Comparison of ENCODE assay signal across 13 cellular contexts in genomic region chr10:110455440-110455839, GRCh38. TPM values are rescaled to one million over a fixed set of nuclear protein-coding genes. Genes with fewer than 3 reads are reported as not detected.
DNase-seq lines count a peak whose midpoint lies in the region; ATAC-seq and TF ChIP-seq lines count a peak whose summit lies in the region.
"Had no signal": no experiment of that assay in that cellular context is flagged by ENCODE, and none has a peak within 500 bp of the region (broad histone marks: within the 10 kb centered on the region; RNA-seq: fewer than 3 reads in every experiment).

No MANE protein-coding gene starts in this region.

- peak overlapping the region; percentile 50 for H3K27ac Mint-ChIP-seq in activated CD8-positive, alpha-beta T cell treated with anti-CD3 and anti-CD28 coated beads, Interleukin-2, amount 10 ng/mL, durations not matched to agents 7 days and 5 days
- H3K27ac Mint-ChIP-seq in natural killer cell: peak overlapping the region; percentile 15 to 67

- H3K27ac ChIP-seq in BLaER1 treated with 17β-estradiol and CSF1 and Interleukin-3, amounts not matched to agents 10 nM and 100 nM: peak overlapping the region in 4 of 11 experiments; percentile 37 to 58 (median 45); a peak in 5 of 22 replicates
- peak overlapping the region; percentile 11; the same call in 1 of the 2 replicates for H3K27ac ChIP-seq in HCT116 (ENCODE audit: low read depth, low read length)

- intact Hi-C loops in HCT116 (cut with micrococcal nuclease): no loop called here
- intact Hi-C loops in natural killer cell (cut with micrococcal nuclease): no loop called here

- H4K20me1 ChIP-seq in BLaER1 treated with 17β-estradiol and CSF1 and Interleukin-3, amounts not matched to agents 10 nM and 100 nM: no peaks in the 10 kb centered on the region
- H4K20me1 ChIP-seq in HCT116 (ENCODE audit: insufficient read depth): no peaks in the 10 kb centered on the region

- peaks cover 14% of the 10 kb centered on the region for H3K27me3 Mint-ChIP-seq in activated CD8-positive, alpha-beta T cell treated with anti-CD3 and anti-CD28 coated beads, Interleukin-2, amount 10 ng/mL, durations not matched to agents 7 days and 5 days (ENCODE audit: low read depth)
- H3K27me3 Mint-ChIP-seq in natural killer cell (ENCODE audit: low read depth in 2 of 2): no peaks in the 10 kb centered on the region
- H3K27me3 Mint-ChIP-seq: activated naive CD4-positive, alpha-beta T cell treated with anti-CD3 and anti-CD28 coated beads, Interleukin-2, amount 50 U/mL, for 24 hours had no signal

- H3K9me3 ChIP-seq in BLaER1 treated with 17β-estradiol and CSF1 and Interleukin-3, amounts not matched to agents 10 nM and 100 nM (replicated peaks in 1 of 11): no peaks in the 10 kb centered on the region
- H3K9me3 ChIP-seq in HCT116 (ENCODE audit: control insufficient read depth in 1 of 2, insufficient read depth in 1 of 2, low read depth in 1 of 2, low read length in 2 of 2): no peaks in the 10 kb centered on the region

- no peak overlapping the region for H3K4me3 Mint-ChIP-seq in activated CD8-positive, alpha-beta T cell treated with anti-CD3 and anti-CD28 coated beads, Interleukin-2, amount 10 ng/mL, durations not matched to agents 7 days and 5 days
- H3K4me3 Mint-ChIP-seq in natural killer cell: peak overlapping the region; percentile 32
- H3K4me3 Mint-ChIP-seq: activated naive CD4-positive, alpha-beta T cell treated with anti-CD3 and anti-CD28 coated beads, Interleukin-2, amount 50 U/mL, for 24 hours; CD14-positive monocyte had no signal

- CTCF ChIA-PET in HCT116 (lab: Charles Lee): interaction anchor here (0.8 kb wide), 1 partner anchor 12 kb away, joined by 3 read pairs; no protein-coding TSS in a partner anchor
- CTCF ChIA-PET in activated CD8-positive, alpha-beta T cell treated with anti-CD3 and anti-CD28 coated beads, Interleukin-2, amount 10 ng/mL, durations not matched to agents 7 days and 5 days (lab: Charles Lee): no interaction called here

- H3K9ac ChIP-seq in BLaER1 treated with 17β-estradiol and CSF1 and Interleukin-3, amounts not matched to agents 10 nM and 100 nM: peak overlapping the region in 2 of 11 experiments; percentile 3 to 15; a peak in 2 of 22 replicates
- H3K9ac ChIP-seq in HCT116 (ENCODE audit: low read length): no peak overlapping the region

- H3K4me1 Mint-ChIP-seq in activated CD8-positive, alpha-beta T cell treated with anti-CD3 and anti-CD28 coated beads, Interleukin-2, amount 10 ng/mL, durations not matched to agents 7 days and 5 days (ENCODE audit: low read depth): peaks cover 39% of the 10 kb centered on the region
- H3K4me1 Mint-ChIP-seq in natural killer cell: peaks cover 54 to 56% of the 10 kb centered on the region in 2 donors

- no peaks in the 10 kb centered on the region for H3K36me3 ChIP-seq in BLaER1 treated with 17β-estradiol and CSF1 and Interleukin-3, amounts not matched to agents 10 nM and 100 nM
- no peaks in the 10 kb centered on the region for H3K36me3 ChIP-seq in HCT116 (ENCODE audit: control insufficient read depth in 1 of 2, insufficient read depth in 2 of 2, low read length in 2 of 2)

- no peaks in the 10 kb centered on the region for H3K27me3 ChIP-seq in BLaER1 treated with 17β-estradiol and CSF1 and Interleukin-3, amounts not matched to agents 10 nM and 100 nM
- H3K27me3 ChIP-seq in HCT116 (ENCODE audit: insufficient read depth, low read length): no peaks in the 10 kb centered on the region

- ATAC-seq in HCT116 (no peak), natural killer cell (peak; percentile 41 to 54 (median 49)), HG03565 (IDR thresholded peaks at IDR 0.05; ENCODE audit: unreplicated experiment) (no peak), HG03039 (IDR thresholded peaks at IDR 0.05; ENCODE audit: unreplicated experiment) (no peak)
- ATAC-seq in activated CD8-positive, alpha-beta T cell treated with anti-CD3 and anti-CD28 coated beads, Interleukin-2, amount 10 ng/mL, durations not matched to agents 7 days and 5 days: no peak

- H3K9me3 Mint-ChIP-seq in activated CD8-positive, alpha-beta T cell treated with anti-CD3 and anti-CD28 coated beads, Interleukin-2, amount 10 ng/mL, durations not matched to agents 7 days and 5 days (ENCODE audit: insufficient read depth): no peaks in the 10 kb centered on the region
- no peaks in the 10 kb centered on the region for H3K9me3 Mint-ChIP-seq in natural killer cell
- H3K9me3 Mint-ChIP-seq: activated naive CD4-positive, alpha-beta T cell treated with anti-CD3 and anti-CD28 coated beads, Interleukin-2, amount 50 U/mL, for 24 hours; IgD-negative memory B cell had no signal

- POLR2A ChIA-PET in HCT116 (lab: Charles Lee): interaction anchor here (1.3 to 1.4 kb wide), 2 partner anchors 9 to 37 kb away, joined by 4 read pairs; no protein-coding TSS in a partner anchor
- POLR2A ChIA-PET in activated CD8-positive, alpha-beta T cell treated with anti-CD3 and anti-CD28 coated beads, Interleukin-2, amount 10 ng/mL, durations not matched to agents 7 days and 5 days (lab: Charles Lee): no interaction called here

- RAD21 ChIA-PET in HCT116 (lab: Charles Lee; ENCODE audit: low non-redundant PET in 1 of 2, low total read pairs in 2 of 2, uncharacterized antibody in 2 of 2, unreplicated experiment in 2 of 2): no interaction called here

- TF ChIP-seq RAD21 in HCT116 (IDR thresholded peaks at IDR 0.05; ENCODE audit: low read depth): no peak

- TF ChIP-seq POLR2A in HCT116 (IDR thresholded peaks at IDR 0.05; ENCODE audit: borderline replicate concordance, extremely low read depth, insufficient read depth, insufficient read length): no peak

- no TSS peak for BruUV-seq in HCT116 (replicated peaks; lab: Mats Ljungman, UMichigan)

- TF ChIP-seq CTCF in HCT116 (IDR thresholded peaks at IDR 0.05 in 2 of 3, conservative IDR thresholded peaks at IDR 0.05 in 1 of 3; ENCODE audit: borderline replicate concordance in 1 of 3, insufficient read depth in 1 of 3, low read depth in 2 of 3, low read length in 2 of 3) (no peak), natural killer cell (IDR thresholded peaks at IDR 0.05) (no peak)

- no peak overlapping the region for H3K4me3 ChIP-seq in BLaER1 treated with 17β-estradiol and CSF1 and Interleukin-3, amounts not matched to agents 10 nM and 100 nM
- no peak overlapping the region for H3K4me3 ChIP-seq in HCT116 (replicated peaks in 1 of 2; ENCODE audit: low read depth in 1 of 2, low read length in 2 of 2)

- no peaks in the 10 kb centered on the region for H3K9me2 ChIP-seq in HCT116 (ENCODE audit: insufficient read depth)

- DNase-seq in HCT116 (ENCODE audit: low read depth, low spot score): no peak
- DNase-seq in activated CD8-positive, alpha-beta T cell treated with anti-CD3 and anti-CD28 coated beads, Interleukin-2, amount 10 ng/mL, durations not matched to agents 7 days and 5 days: no peak
- DNase-seq in natural killer cell: no peak
- no peak for DNase-seq in NOMO-1 treated with DMSO at 0.1 percent for 48 hours (lab: John Stamatoyannopoulos, UW; ENCODE audit: unreplicated experiment)
- DNase-seq in NCI-H1694 treated with DMSO at 0.1 percent for 48 hours (lab: John Stamatoyannopoulos, UW): no peak
- DNase-seq: midbrain, NCI-H510A had no signal

- H3K36me3 Mint-ChIP-seq in activated CD8-positive, alpha-beta T cell treated with anti-CD3 and anti-CD28 coated beads, Interleukin-2, amount 10 ng/mL, durations not matched to agents 7 days and 5 days (ENCODE audit: low read depth): no peaks in the 10 kb centered on the region
- H3K36me3 Mint-ChIP-seq in natural killer cell: no peaks in the 10 kb centered on the region
- H3K36me3 Mint-ChIP-seq: activated naive CD4-positive, alpha-beta T cell treated with anti-CD3 and anti-CD28 coated beads, Interleukin-2, amount 50 U/mL, for 24 hours; CD14-positive monocyte had no signal

- H3K79me2 ChIP-seq in HCT116 (ENCODE audit: insufficient read depth, low read length): no peaks in the 10 kb centered on the region

- peak overlapping the region; percentile 20 for H2AFZ ChIP-seq in HCT116 (ENCODE audit: low read depth, low read length, poor library complexity, severe bottlenecking)

- H3K4me1 ChIP-seq in BLaER1 treated with 17β-estradiol and CSF1 and Interleukin-3, amounts not matched to agents 10 nM and 100 nM: peaks cover 49 to 55% (median 53%) of the 10 kb centered on the region in 10 experiments
- peaks cover 48 to 52% of the 10 kb centered on the region in 2 experiments for H3K4me1 ChIP-seq in HCT116 (ENCODE audit: control insufficient read depth in 1 of 2, insufficient read depth in 2 of 2, low read length in 2 of 2)

- H3K4me2 ChIP-seq in BLaER1 treated with 17β-estradiol and CSF1 and Interleukin-3, amounts not matched to agents 10 nM and 100 nM: peak overlapping the region; percentile 36 to 91 (median 86)
- H3K4me2 ChIP-seq in HCT116 (ENCODE audit: low read length): peak overlapping the region; percentile 25

TF ChIP-seq in HCT116, 20 proteins besides CTCF, POLR2A, EP300 and RAD21 (continues in another document):
- TF ChIP-seq EZH2phosphoT487 (IDR thresholded peaks at IDR 0.05; ENCODE audit: borderline replicate concordance) (no peak), MAX (IDR thresholded peaks at IDR 0.05) (no peak), EZH2 (IDR thresholded peaks at IDR 0.05) (no peak), FOSL1 (IDR thresholded peaks at IDR 0.05; ENCODE audit: low read depth) (no peak), YY1 (IDR thresholded peaks at IDR 0.05; ENCODE audit: extremely low read depth, insufficient replicate concordance, low read depth, low read length) (no peak), TCF7L2 (IDR thresholded peaks at IDR 0.05; ENCODE audit: borderline replicate concordance, extremely low read depth, insufficient read depth, insufficient read length) (no peak), SIN3A (IDR thresholded peaks at IDR 0.05; ENCODE audit: low read depth) (no peak), JUND (IDR thresholded peaks at IDR 0.05) (no peak), SRF (IDR thresholded peaks at IDR 0.05; ENCODE audit: low read depth) (no peak), SP1 (IDR thresholded peaks at IDR 0.05; ENCODE audit: low read depth) (no peak)

RNA-seq across cellular contexts. Expression of gene DUSP5, which starts 42.3 kb away (rescaled TPM):
- total RNA-seq in HCT116 (2021; ENCODE audit: unreplicated experiment) (137 TPM), natural killer cell (10 to 100 TPM; 56.3 to 98.9 (median 69.6) TPM)
- polyA plus RNA-seq in HCT116 (2012): 199 and 315 TPM in 2 replicates
- 10 to 100 TPM; 26.8 to 27.8 TPM for total RNA-seq in activated CD8-positive, alpha-beta T cell treated with anti-CD3 and anti-CD28 coated beads, Interleukin-2, amount 10 ng/mL, durations not matched to agents 7 days and 5 days

Comparison
In these comparisons a context has a peak if more than half of its experiments do, and no peak if none do; other contexts are left out.
1. ATAC-seq: peak in natural killer cell (3 of 3); none in HCT116 (single experiment), activated CD8-positive, alpha-beta T cell treated with anti-CD3 and anti-CD28 coated beads, Interleukin-2, amount 10 ng/mL, durations not matched to agents 7 days and 5 days (single experiment), HG03565 (single experiment) and HG03039 (single experiment).